ENCODE assay signal across 1 cellular context in genomic region chr11:108967571-108967970, GRCh38.
TF ChIP-seq lines count a peak whose summit lies in the region.

No MANE protein-coding gene starts in this region.

TF ChIP-seq in GM23338, 12 proteins besides CTCF, POLR2A, EP300 and RAD21 (continued from another document):
- TF ChIP-seq ZNF462 (CRISPR knock-in tag; IDR thresholded peaks at IDR 0.05) (no peak), EZH2 (IDR thresholded peaks at IDR 0.05; ENCODE audit: low read depth, unreplicated experiment) (no peak)
